3 cellular contexts compared by ENCODE assay signal in the genomic region with DNA sequence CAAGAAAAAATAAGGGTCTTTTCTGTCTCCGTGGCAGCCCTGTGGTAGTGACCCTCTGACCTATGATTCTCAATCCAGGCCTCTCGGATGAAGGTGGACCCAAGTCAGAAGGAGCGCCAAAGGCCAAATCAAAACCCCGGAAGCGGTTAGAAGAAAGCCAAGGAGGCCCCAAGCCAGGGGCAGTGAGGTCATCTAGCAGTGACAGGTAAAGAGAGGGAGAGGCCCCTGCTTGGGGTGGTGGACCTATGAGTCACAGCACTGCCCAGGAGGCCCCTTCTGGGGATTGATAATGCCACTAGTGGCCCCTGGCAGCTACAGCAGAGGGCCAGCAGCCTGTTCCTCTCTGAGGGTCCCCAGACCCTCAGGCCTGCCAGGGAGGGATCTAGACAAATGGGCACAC.
TF ChIP-seq lines count a peak whose summit lies in the region.

No MANE protein-coding gene starts in this region.

TF ChIP-seq in A549, 52 proteins besides CTCF, POLR2A, EP300 and RAD21:
- no peak for TF ChIP-seq CEBPB (IDR thresholded peaks at IDR 0.05)
- TF ChIP-seq FOSL2 (IDR thresholded peaks at IDR 0.05), result no peak
- TF ChIP-seq FOSL2 (CRISPR knock-in tag; IDR thresholded peaks at IDR 0.05), result no peak
- TF ChIP-seq, protein P1, sequence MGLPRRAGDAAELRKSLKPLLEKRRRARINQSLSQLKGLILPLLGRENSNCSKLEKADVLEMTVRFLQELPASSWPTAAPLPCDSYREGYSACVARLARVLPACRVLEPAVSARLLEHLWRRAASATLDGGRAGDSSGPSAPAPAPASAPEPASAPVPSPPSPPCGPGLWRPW (IDR thresholded peaks at IDR 0.05), result no peak
- no peak for TF ChIP-seq E2F6 (IDR thresholded peaks at IDR 0.05; ENCODE audit: borderline replicate concordance, low read depth)
- no peak for TF ChIP-seq FOSB (CRISPR knock-in tag; IDR thresholded peaks at IDR 0.05)

TF ChIP-seq in HCT116, 20 proteins besides CTCF, POLR2A, EP300 and RAD21:
- TF ChIP-seq ZFX (IDR thresholded peaks at IDR 0.05) (no peak), SRF (IDR thresholded peaks at IDR 0.05; ENCODE audit: low read depth) (no peak), EGR1 (IDR thresholded peaks at IDR 0.05; ENCODE audit: low read depth) (no peak), SP1 (IDR thresholded peaks at IDR 0.05; ENCODE audit: low read depth) (peak; percentile 71), ELF1 (IDR thresholded peaks at IDR 0.05; ENCODE audit: borderline replicate concordance, low read depth) (no peak; the same call in 1 of the 2 replicates), EZH2 (IDR thresholded peaks at IDR 0.05) (no peak), YY1 (IDR thresholded peaks at IDR 0.05; ENCODE audit: extremely low read depth, insufficient replicate concordance, low read depth, low read length) (no peak), CBX3 (IDR thresholded peaks at IDR 0.05; ENCODE audit: low read depth) (0 out of 2 replicates have a peak, but pooled peaks have one; percentile 18), TCF7L2 (IDR thresholded peaks at IDR 0.05; ENCODE audit: borderline replicate concordance, extremely low read depth, insufficient read depth, insufficient read length) (peak; percentile 12), CEBPB (IDR thresholded peaks at IDR 0.05; ENCODE audit: low read depth) (no peak), ATF3 (IDR thresholded peaks at IDR 0.05) (no peak), ZNF274 (IDR thresholded peaks at IDR 0.05; ENCODE audit: low read depth, low read length) (no peak), FOSL1 (IDR thresholded peaks at IDR 0.05; ENCODE audit: low read depth) (peak; percentile 60), REST (IDR thresholded peaks at IDR 0.05; ENCODE audit: low read depth) (no peak), EZH2phosphoT487 (IDR thresholded peaks at IDR 0.05; ENCODE audit: borderline replicate concordance) (no peak), JUND (IDR thresholded peaks at IDR 0.05) (peak; percentile 58), SIN3A (IDR thresholded peaks at IDR 0.05; ENCODE audit: low read depth) (peak; percentile 58; the same call in 1 of the 2 replicates), POLR2AphosphoS5 (IDR thresholded peaks at IDR 0.05; ENCODE audit: low read depth, low read length) (no peak)
- TF ChIP-seq, protein P2, sequence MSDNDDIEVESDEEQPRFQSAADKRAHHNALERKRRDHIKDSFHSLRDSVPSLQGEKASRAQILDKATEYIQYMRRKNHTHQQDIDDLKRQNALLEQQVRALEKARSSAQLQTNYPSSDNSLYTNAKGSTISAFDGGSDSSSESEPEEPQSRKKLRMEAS (IDR thresholded peaks at IDR 0.05), result no peak
- TF ChIP-seq, protein P3, sequence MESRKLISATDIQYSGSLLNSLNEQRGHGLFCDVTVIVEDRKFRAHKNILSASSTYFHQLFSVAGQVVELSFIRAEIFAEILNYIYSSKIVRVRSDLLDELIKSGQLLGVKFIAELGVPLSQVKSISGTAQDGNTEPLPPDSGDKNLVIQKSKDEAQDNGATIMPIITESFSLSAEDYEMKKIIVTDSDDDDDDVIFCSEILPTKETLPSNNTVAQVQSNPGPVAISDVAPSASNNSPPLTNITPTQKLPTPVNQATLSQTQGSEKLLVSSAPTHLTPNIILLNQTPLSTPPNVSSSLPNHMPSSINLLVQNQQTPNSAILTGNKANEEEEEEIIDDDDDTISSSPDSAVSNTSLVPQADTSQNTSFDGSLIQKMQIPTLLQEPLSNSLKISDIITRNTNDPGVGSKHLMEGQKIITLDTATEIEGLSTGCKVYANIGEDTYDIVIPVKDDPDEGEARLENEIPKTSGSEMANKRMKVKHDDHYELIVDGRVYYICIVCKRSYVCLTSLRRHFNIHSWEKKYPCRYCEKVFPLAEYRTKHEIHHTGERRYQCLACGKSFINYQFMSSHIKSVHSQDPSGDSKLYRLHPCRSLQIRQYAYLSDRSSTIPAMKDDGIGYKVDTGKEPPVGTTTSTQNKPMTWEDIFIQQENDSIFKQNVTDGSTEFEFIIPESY (IDR thresholded peaks at IDR 0.05; ENCODE audit: extremely low read depth, insufficient replicate concordance, low read length), result no peak

TF ChIP-seq in HepG2, 621 proteins besides CTCF, POLR2A, EP300 and RAD21 (continues in another document):
- TF ChIP-seq YEATS4 (CRISPR knock-in tag; IDR thresholded peaks at IDR 0.05; ENCODE audit: borderline replicate concordance), result peak; percentile 10; the same call in 1 of the 2 replicates
- peak; percentile 71; the same call in 1 of the 2 replicates for TF ChIP-seq IRF2 (CRISPR knock-in tag; IDR thresholded peaks at IDR 0.05)
- peak; percentile 81 for TF ChIP-seq POGZ (CRISPR knock-in tag; IDR thresholded peaks at IDR 0.05)
- TF ChIP-seq CEBPZ (IDR thresholded peaks at IDR 0.05; ENCODE audit: low read length), result no peak
- peak; percentile 39; the same call in 1 of the 2 replicates for TF ChIP-seq ESRRA (CRISPR knock-in tag; IDR thresholded peaks at IDR 0.05; ENCODE audit: low read depth)
- TF ChIP-seq EEA1 (CRISPR knock-in tag; IDR thresholded peaks at IDR 0.05; ENCODE audit: borderline replicate concordance), result no peak
- TF ChIP-seq ZNF10 (CRISPR knock-in tag; IDR thresholded peaks at IDR 0.05; ENCODE audit: borderline replicate concordance, low read depth), result no peak
- no peak for TF ChIP-seq ZNF3 (CRISPR knock-in tag; IDR thresholded peaks at IDR 0.05)
- TF ChIP-seq, protein P4, sequence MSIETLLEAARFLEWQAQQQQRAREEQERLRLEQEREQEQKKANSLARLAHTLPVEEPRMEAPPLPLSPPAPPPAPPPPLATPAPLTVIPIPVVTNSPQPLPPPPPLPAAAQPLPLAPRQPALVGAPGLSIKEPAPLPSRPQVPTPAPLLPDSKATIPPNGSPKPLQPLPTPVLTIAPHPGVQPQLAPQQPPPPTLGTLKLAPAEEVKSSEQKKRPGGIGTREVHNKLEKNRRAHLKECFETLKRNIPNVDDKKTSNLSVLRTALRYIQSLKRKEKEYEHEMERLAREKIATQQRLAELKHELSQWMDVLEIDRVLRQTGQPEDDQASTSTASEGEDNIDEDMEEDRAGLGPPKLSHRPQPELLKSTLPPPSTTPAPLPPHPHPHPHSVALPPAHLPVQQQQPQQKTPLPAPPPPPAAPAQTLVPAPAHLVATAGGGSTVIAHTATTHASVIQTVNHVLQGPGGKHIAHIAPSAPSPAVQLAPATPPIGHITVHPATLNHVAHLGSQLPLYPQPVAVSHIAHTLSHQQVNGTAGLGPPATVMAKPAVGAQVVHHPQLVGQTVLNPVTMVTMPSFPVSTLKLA (IDR thresholded peaks at IDR 0.05), result no peak
- peak; percentile 80 for TF ChIP-seq FOXO1 (CRISPR knock-in tag; IDR thresholded peaks at IDR 0.05)
- TF ChIP-seq PHF21A (CRISPR knock-in tag; IDR thresholded peaks at IDR 0.05), result peak; percentile 90
- TF ChIP-seq TFE3 (CRISPR knock-in tag; IDR thresholded peaks at IDR 0.05), result peak; percentile 68; the same call in 1 of the 2 replicates
- no peak for TF ChIP-seq CBX1 (IDR thresholded peaks at IDR 0.05; ENCODE audit: low read depth)
- TF ChIP-seq SAP130 (CRISPR knock-in tag; IDR thresholded peaks at IDR 0.05; ENCODE audit: low read depth), result peak; percentile 93
- no peak for TF ChIP-seq ZNF441 (CRISPR knock-in tag; IDR thresholded peaks at IDR 0.05; ENCODE audit: borderline replicate concordance)
- TF ChIP-seq FOSL1 (CRISPR knock-in tag; IDR thresholded peaks at IDR 0.05; ENCODE audit: borderline replicate concordance), result peak; percentile 94
- TF ChIP-seq, protein P5, sequence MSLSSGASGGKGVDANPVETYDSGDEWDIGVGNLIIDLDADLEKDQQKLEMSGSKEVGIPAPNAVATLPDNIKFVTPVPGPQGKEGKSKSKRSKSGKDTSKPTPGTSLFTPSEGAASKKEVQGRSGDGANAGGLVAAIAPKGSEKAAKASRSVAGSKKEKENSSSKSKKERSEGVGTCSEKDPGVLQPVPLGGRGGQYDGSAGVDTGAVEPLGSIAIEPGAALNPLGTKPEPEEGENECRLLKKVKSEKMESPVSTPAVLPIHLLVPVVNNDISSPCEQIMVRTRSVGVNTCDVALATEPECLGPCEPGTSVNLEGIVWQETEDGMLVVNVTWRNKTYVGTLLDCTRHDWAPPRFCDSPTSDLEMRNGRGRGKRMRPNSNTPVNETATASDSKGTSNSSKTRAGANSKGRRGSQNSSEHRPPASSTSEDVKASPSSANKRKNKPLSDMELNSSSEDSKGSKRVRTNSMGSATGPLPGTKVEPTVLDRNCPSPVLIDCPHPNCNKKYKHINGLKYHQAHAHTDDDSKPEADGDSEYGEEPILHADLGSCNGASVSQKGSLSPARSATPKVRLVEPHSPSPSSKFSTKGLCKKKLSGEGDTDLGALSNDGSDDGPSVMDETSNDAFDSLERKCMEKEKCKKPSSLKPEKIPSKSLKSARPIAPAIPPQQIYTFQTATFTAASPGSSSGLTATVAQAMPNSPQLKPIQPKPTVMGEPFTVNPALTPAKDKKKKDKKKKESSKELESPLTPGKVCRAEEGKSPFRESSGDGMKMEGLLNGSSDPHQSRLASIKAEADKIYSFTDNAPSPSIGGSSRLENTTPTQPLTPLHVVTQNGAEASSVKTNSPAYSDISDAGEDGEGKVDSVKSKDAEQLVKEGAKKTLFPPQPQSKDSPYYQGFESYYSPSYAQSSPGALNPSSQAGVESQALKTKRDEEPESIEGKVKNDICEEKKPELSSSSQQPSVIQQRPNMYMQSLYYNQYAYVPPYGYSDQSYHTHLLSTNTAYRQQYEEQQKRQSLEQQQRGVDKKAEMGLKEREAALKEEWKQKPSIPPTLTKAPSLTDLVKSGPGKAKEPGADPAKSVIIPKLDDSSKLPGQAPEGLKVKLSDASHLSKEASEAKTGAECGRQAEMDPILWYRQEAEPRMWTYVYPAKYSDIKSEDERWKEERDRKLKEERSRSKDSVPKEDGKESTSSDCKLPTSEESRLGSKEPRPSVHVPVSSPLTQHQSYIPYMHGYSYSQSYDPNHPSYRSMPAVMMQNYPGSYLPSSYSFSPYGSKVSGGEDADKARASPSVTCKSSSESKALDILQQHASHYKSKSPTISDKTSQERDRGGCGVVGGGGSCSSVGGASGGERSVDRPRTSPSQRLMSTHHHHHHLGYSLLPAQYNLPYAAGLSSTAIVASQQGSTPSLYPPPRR (CRISPR knock-in tag; IDR thresholded peaks at IDR 0.05; ENCODE audit: borderline replicate concordance), result peak; percentile 71; the same call in 1 of the 2 replicates
- no peak for TF ChIP-seq PAF1 (CRISPR knock-in tag; IDR thresholded peaks at IDR 0.05)
- TF ChIP-seq HNRNPK (IDR thresholded peaks at IDR 0.05; ENCODE audit: low read depth, low read length, poor library complexity, severe bottlenecking), result no peak
- TF ChIP-seq TARDBP (CRISPR knock-in tag; IDR thresholded peaks at IDR 0.05), result peak; percentile 58; the same call in 1 of the 2 replicates
- TF ChIP-seq CBX5 (CRISPR knock-in tag; IDR thresholded peaks at IDR 0.05; ENCODE audit: borderline replicate concordance), result peak; percentile 75; the same call in 1 of the 2 replicates
- TF ChIP-seq, protein P6, sequence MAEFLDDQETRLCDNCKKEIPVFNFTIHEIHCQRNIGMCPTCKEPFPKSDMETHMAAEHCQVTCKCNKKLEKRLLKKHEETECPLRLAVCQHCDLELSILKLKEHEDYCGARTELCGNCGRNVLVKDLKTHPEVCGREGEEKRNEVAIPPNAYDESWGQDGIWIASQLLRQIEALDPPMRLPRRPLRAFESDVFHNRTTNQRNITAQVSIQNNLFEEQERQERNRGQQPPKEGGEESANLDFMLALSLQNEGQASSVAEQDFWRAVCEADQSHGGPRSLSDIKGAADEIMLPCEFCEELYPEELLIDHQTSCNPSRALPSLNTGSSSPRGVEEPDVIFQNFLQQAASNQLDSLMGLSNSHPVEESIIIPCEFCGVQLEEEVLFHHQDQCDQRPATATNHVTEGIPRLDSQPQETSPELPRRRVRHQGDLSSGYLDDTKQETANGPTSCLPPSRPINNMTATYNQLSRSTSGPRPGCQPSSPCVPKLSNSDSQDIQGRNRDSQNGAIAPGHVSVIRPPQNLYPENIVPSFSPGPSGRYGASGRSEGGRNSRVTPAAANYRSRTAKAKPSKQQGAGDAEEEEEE (CRISPR knock-in tag; IDR thresholded peaks at IDR 0.05; ENCODE audit: borderline replicate concordance), result no peak
- TF ChIP-seq ZNF770 (CRISPR knock-in tag; IDR thresholded peaks at IDR 0.05), result peak; percentile 40; the same call in 1 of the 2 replicates
